Comparison of ENCODE assay signal across 29 cellular contexts in genomic region chr4:54495091-54495490, GRCh38.
DNase-seq lines count a peak whose midpoint lies in the region; ATAC-seq and TF ChIP-seq lines count a peak whose summit lies in the region.
"Had no signal": no experiment of that assay in that cellular context is flagged by ENCODE, and none has a peak within 500 bp of the region (broad histone marks: within the 10 kb centered on the region; RNA-seq: fewer than 3 reads in every experiment).

No MANE protein-coding gene starts in this region.

- no peak overlapping the region for H3K4ac ChIP-seq in mesendoderm (ENCODE audit: low read depth, low read length)

- H2BK5ac ChIP-seq in mesendoderm (ENCODE audit: low read length): no peak overlapping the region

- H3K27ac ChIP-seq in mesendoderm (ENCODE audit: low read depth, low read length) (no peak overlapping the region), transverse colon (no peak overlapping the region)
- H3K27ac ChIP-seq: BLaER1, esophagus squamous epithelium, gastroesophageal sphincter, hepatocyte had no signal

- peaks cover 14% of the 10 kb centered on the region for H3K4me1 ChIP-seq in mesendoderm (ENCODE audit: control insufficient read depth, low read depth, low read length)
- no peaks in the 10 kb centered on the region for H3K4me1 ChIP-seq in transverse colon
- H3K4me1 ChIP-seq: gastroesophageal sphincter had no signal

- H3K27me3 ChIP-seq in mesendoderm (ENCODE audit: insufficient read depth, low read length, poor library complexity) (no peaks in the 10 kb centered on the region), transverse colon (no peaks in the 10 kb centered on the region)
- H3K27me3 ChIP-seq: BLaER1, esophagus squamous epithelium, gastroesophageal sphincter, hepatocyte had no signal

- no peak overlapping the region for H3K23ac ChIP-seq in mesendoderm (ENCODE audit: low read length)

- no peak overlapping the region for H3K4me2 ChIP-seq in mesendoderm (ENCODE audit: low read length)
- H3K4me2 ChIP-seq: BLaER1, hepatocyte, SK-N-SH had no signal

- H3K79me1 ChIP-seq in mesendoderm (ENCODE audit: low read length): no peaks in the 10 kb centered on the region

- ATAC-seq in activated CD4-positive, alpha-beta T cell treated with anti-CD3 and anti-CD28 coated beads for 36 hours: no peak
- ATAC-seq in GM18867 (IDR thresholded peaks at IDR 0.05; ENCODE audit: unreplicated experiment): no peak
- ATAC-seq: activated CD8-positive, alpha-beta T cell treated with anti-CD3 and anti-CD28 coated beads for 36 hours; activated naive CD8-positive, alpha-beta T cell treated with anti-CD3 and anti-CD28 coated beads, Interleukin-2, amount 50 U/mL, for 24 hours; gastroesophageal sphincter; left lobe of liver; stimulated activated naive CD8-positive, alpha-beta T cell treated with anti-CD3 and anti-CD28 coated beads, Interleukin-15, amount 100 ng/mL, for 72 hours; T-helper 17 cell had no signal

- CTCF ChIA-PET in activated CD4-positive, alpha-beta T cell treated with anti-CD3 and anti-CD28 coated beads for 36 hours (lab: Charles Lee): no interaction called here

- no peak overlapping the region for H4K5ac ChIP-seq in mesendoderm (ENCODE audit: low read length)

- no peak overlapping the region for H3K18ac ChIP-seq in mesendoderm (ENCODE audit: low read length)

- H3K79me2 ChIP-seq in mesendoderm (ENCODE audit: control insufficient read depth, insufficient read depth, low read length): no peaks in the 10 kb centered on the region
- H3K79me2 ChIP-seq: hepatocyte had no signal

- H3K4me1 Mint-ChIP-seq in activated CD4-positive, alpha-beta T cell treated with anti-CD3 and anti-CD28 coated beads for 36 hours: no peaks in the 10 kb centered on the region
- H3K4me1 Mint-ChIP-seq: activated naive CD8-positive, alpha-beta T cell treated with anti-CD3 and anti-CD28 coated beads, Interleukin-2, amount 50 U/mL, for 24 hours; naive B cell; stimulated activated naive CD8-positive, alpha-beta T cell treated with anti-CD3 and anti-CD28 coated beads, Interleukin-15, amount 100 ng/mL, for 72 hours; T-helper 17 cell had no signal

- H4K8ac ChIP-seq in mesendoderm (ENCODE audit: low read depth, low read length): no peak overlapping the region

- no peak for TF ChIP-seq POLR2A in transverse colon (IDR thresholded peaks at IDR 0.05)

- no peaks in the 10 kb centered on the region for H3K36me3 Mint-ChIP-seq in activated CD4-positive, alpha-beta T cell treated with anti-CD3 and anti-CD28 coated beads for 36 hours (ENCODE audit: low read depth)
- H3K36me3 Mint-ChIP-seq: naive B cell had no signal

- H2BK15ac ChIP-seq in mesendoderm (replicated peaks; ENCODE audit: low read depth): no peak overlapping the region

- no peak overlapping the region for H2BK120ac ChIP-seq in mesendoderm (ENCODE audit: low read depth, low read length)

- H3K27ac Mint-ChIP-seq in activated CD4-positive, alpha-beta T cell treated with anti-CD3 and anti-CD28 coated beads for 36 hours: no peak overlapping the region
- H3K27ac Mint-ChIP-seq: activated CD8-positive, alpha-beta T cell treated with anti-CD3 and anti-CD28 coated beads for 36 hours; activated naive CD8-positive, alpha-beta T cell treated with anti-CD3 and anti-CD28 coated beads, Interleukin-2, amount 50 U/mL, for 24 hours; stimulated activated naive CD8-positive, alpha-beta T cell treated with anti-CD3 and anti-CD28 coated beads, Interleukin-15, amount 100 ng/mL, for 72 hours; T-helper 17 cell had no signal

- POLR2A ChIA-PET in activated CD4-positive, alpha-beta T cell treated with anti-CD3 and anti-CD28 coated beads for 36 hours (lab: Charles Lee): no interaction called here

- H3K9me3 ChIP-seq in transverse colon: no peaks in the 10 kb centered on the region
- H3K9me3 ChIP-seq: BLaER1, esophagus squamous epithelium, gastroesophageal sphincter, SK-N-SH had no signal

- H2AK5ac ChIP-seq in mesendoderm (ENCODE audit: low read length): no peak overlapping the region

- intact Hi-C loops in activated CD4-positive, alpha-beta T cell treated with anti-CD3 and anti-CD28 coated beads for 36 hours (cut with DNase I, micrococcal nuclease): no loop called here
- intact Hi-C loops in transverse colon (cut with DNase I; ENCODE audit: low total_unique reads): no loop called here

- TF ChIP-seq CTCF in AG10803 (conservative IDR thresholded peaks at IDR 0.05; ENCODE audit: low read length): no peak
- no peak for TF ChIP-seq CTCF in transverse colon (IDR thresholded peaks at IDR 0.05)

- no peak overlapping the region for H3K4me3 Mint-ChIP-seq in activated CD4-positive, alpha-beta T cell treated with anti-CD3 and anti-CD28 coated beads for 36 hours
- H3K4me3 Mint-ChIP-seq: activated CD8-positive, alpha-beta T cell treated with anti-CD3 and anti-CD28 coated beads for 36 hours; activated naive CD8-positive, alpha-beta T cell treated with anti-CD3 and anti-CD28 coated beads, Interleukin-2, amount 50 U/mL, for 24 hours; naive B cell; stimulated activated naive CD8-positive, alpha-beta T cell treated with anti-CD3 and anti-CD28 coated beads, Interleukin-15, amount 100 ng/mL, for 72 hours; T-helper 17 cell had no signal

- H3K36me3 ChIP-seq in mesendoderm (ENCODE audit: control insufficient read depth, insufficient read depth, low read length) (no peaks in the 10 kb centered on the region), transverse colon (no peaks in the 10 kb centered on the region)
- H3K36me3 ChIP-seq: BLaER1, esophagus squamous epithelium, gastroesophageal sphincter had no signal

- no peaks in the 10 kb centered on the region for H3K9me3 Mint-ChIP-seq in activated CD4-positive, alpha-beta T cell treated with anti-CD3 and anti-CD28 coated beads for 36 hours (ENCODE audit: low read depth)
- H3K9me3 Mint-ChIP-seq: activated CD8-positive, alpha-beta T cell treated with anti-CD3 and anti-CD28 coated beads for 36 hours; activated naive CD8-positive, alpha-beta T cell treated with anti-CD3 and anti-CD28 coated beads, Interleukin-2, amount 50 U/mL, for 24 hours; stimulated activated naive CD8-positive, alpha-beta T cell treated with anti-CD3 and anti-CD28 coated beads, Interleukin-15, amount 100 ng/mL, for 72 hours had no signal

- peaks cover 5% of the 10 kb centered on the region for H3K27me3 Mint-ChIP-seq in activated CD4-positive, alpha-beta T cell treated with anti-CD3 and anti-CD28 coated beads for 36 hours
- H3K27me3 Mint-ChIP-seq: naive B cell, T-helper 17 cell had no signal

- no CpG with 5 or more reads among the region's 7 CpGs for WGBS in mesendoderm (ENCODE audit: extremely low coverage, insufficient coverage, low lambda C conversion rate)
- WGBS in transverse colon (ENCODE audit: low coverage in 1 of 2), 2 donors: 80 to 86% methylated on average over 7 of the region's 7 CpGs

- H3K9ac ChIP-seq in mesendoderm (ENCODE audit: low read length): no peak overlapping the region
- H3K9ac ChIP-seq: BLaER1, SK-N-SH had no signal

- DNase-seq in AG10803 (ENCODE audit: low read depth) (peak; percentile 55), M059J (ENCODE audit: low read depth) (peak; percentile 84), dedifferentiated amniotic fluid mesenchymal stem cell (ENCODE audit: extremely low spot score) (peak; percentile 34), mesendoderm (peak; percentile 69), transverse colon (no peak), NCI-H1105 (lab: John Stamatoyannopoulos, UW) (no peak)
- no peak for DNase-seq in activated CD4-positive, alpha-beta T cell treated with anti-CD3 and anti-CD28 coated beads for 36 hours
- DNase-seq: activated CD4-positive, alpha-beta T cell treated with anti-CD3 and anti-CD28 coated beads for 1 hour; activated CD8-positive, alpha-beta T cell treated with anti-CD3 and anti-CD28 coated beads for 36 hours; activated gamma-delta T cell; activated naive CD8-positive, alpha-beta T cell treated with anti-CD3 and anti-CD28 coated beads, Interleukin-2, amount 50 U/mL, for 24 hours; esophagus squamous epithelium; HCEC 1CT; KBM-7; naive B cell; NCI-H1436; NCI-H2107; NCI-H446; NCI-H774; nucleus accumbens; SK-N-SH; stimulated activated CD8-positive, alpha-beta memory T cell treated with anti-CD3 and anti-CD28 coated beads, Interleukin-4, amount 100 ng/mL, for 48 hours; stimulated activated naive CD8-positive, alpha-beta T cell treated with anti-CD3 and anti-CD28 coated beads, Interleukin-15, amount 100 ng/mL, for 72 hours; T-helper 17 cell had no signal

- no peak overlapping the region for H3K56ac ChIP-seq in mesendoderm (ENCODE audit: low read length)

- in situ Hi-C loops in transverse colon (cut with MboI; ENCODE audit: low pct_ligation_motif_present in 1 of 4, low pct_unique_long_range_greater_than_20kb in 1 of 4, low sequenced_read_pairs in 3 of 4): no loop called here

- H3K4me3 ChIP-seq in AG10803 (ENCODE audit: low read length): no peak overlapping the region
- no peak overlapping the region for H3K4me3 ChIP-seq in mesendoderm (ENCODE audit: low read length)
- no peak overlapping the region for H3K4me3 ChIP-seq in transverse colon
- H3K4me3 ChIP-seq: BLaER1, esophagus squamous epithelium, gastroesophageal sphincter, hepatocyte had no signal

- no peak for TF ChIP-seq EP300 in transverse colon (IDR thresholded peaks at IDR 0.05; ENCODE audit: low read depth)

Comparison
In these comparisons a context has a peak if more than half of its experiments do, and no peak if none do; other contexts are left out.
1. DNase-seq: peak in AG10803 (single experiment), M059J (single experiment), dedifferentiated amniotic fluid mesenchymal stem cell (single experiment) and mesendoderm (single experiment); none in activated CD4-positive, alpha-beta T cell treated with anti-CD3 and anti-CD28 coated beads for 36 hours (single experiment), transverse colon (single experiment) and NCI-H1105 (single experiment).